ENCODE assay signal across 31 cellular contexts in the genomic region with DNA sequence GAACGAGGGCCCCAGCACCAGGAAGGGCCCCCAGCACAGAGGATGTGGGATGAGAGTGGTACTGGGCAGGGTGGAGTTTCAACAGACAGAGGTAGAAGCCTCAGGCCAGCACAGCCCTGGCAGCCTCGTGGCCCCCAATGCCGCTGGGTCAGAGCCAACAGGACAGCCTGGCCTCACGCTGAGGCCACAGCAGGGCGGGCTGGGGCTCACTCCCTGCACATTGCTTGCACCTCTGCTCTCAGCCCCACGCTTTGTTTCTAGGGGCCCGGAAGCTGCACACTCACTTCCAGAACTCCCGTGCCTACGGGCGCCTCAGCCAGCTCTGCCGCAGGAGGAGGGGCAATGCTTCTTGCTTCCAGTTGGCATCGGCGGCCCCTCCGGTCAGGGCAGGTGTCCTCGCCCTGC.
DNase-seq lines count a peak whose midpoint lies in the region; ATAC-seq, FAIRE-seq and TF ChIP-seq lines count a peak whose summit lies in the region.
"Had no signal": no experiment of that assay in that cellular context is flagged by ENCODE, and none has a peak within 500 bp of the region (broad histone marks: within the 10 kb centered on the region; RNA-seq: fewer than 3 reads in every experiment).

No MANE protein-coding gene starts in this region.

- intact Hi-C loops in right cardiac atrium (cut with DNase I) (loop anchor here in 1 of 4 donors (10.0 kb wide), 1 partner anchor 301 kb away; the partner anchor contains the start of genes HSF2BP and RRP1B), Right ventricle myocardium superior (cut with DNase I) (loop anchor here (5.0 kb wide), 1 partner anchor 52 kb away; no protein-coding TSS in a partner anchor), GM12878 (cut with micrococcal nuclease; ENCODE audit: unreplicated experiment) (no loop called here), upper lobe of right lung (cut with DNase I) (no loop called here), sciatic nerve (cut with DNase I) (no loop called here)

- RAD21 ChIA-PET in GM12878 (lab: Charles Lee; ENCODE audit: unreplicated experiment): interaction anchor here (0.9 to 2.9 kb wide), 3 partner anchors 35 to 292 kb away, joined by 3 to 11 read pairs (median 3); no protein-coding TSS in a partner anchor

- BruUV-seq in GM12878 (replicated peaks; lab: Mats Ljungman, UMichigan): no TSS peak

- H2AFZ ChIP-seq in GM12878 (ENCODE audit: control insufficient read depth, low read depth, low read length) (peak overlapping the region; percentile 34; the same call in 1 of the 2 replicates), mesenchymal stem cell (ENCODE audit: low read depth, low read length) (no peak overlapping the region)
- H2AFZ ChIP-seq: GM23248, hepatocyte had no signal

- H3K4me3 ChIP-seq in right cardiac atrium (ENCODE audit: low read length) (no peak overlapping the region), GM12878 (peak overlapping the region; percentile 62), upper lobe of right lung (no peak overlapping the region), mesenchymal stem cell (ENCODE audit: insufficient read depth in 1 of 2, low read depth in 1 of 2, low read length in 2 of 2) (no peak overlapping the region)
- H3K4me3 ChIP-seq: GM23248, hepatocyte, left ventricle myocardium inferior, pancreas, testis had no signal

- no peaks in the 10 kb centered on the region for H3K27me3 ChIP-seq in right cardiac atrium (ENCODE audit: control insufficient read depth, insufficient read depth)
- H3K27me3 ChIP-seq in GM12878 (replicated peaks in 1 of 2; ENCODE audit: control insufficient read depth in 2 of 2, insufficient read depth in 2 of 2, low read length in 1 of 2): no peaks in the 10 kb centered on the region
- H3K27me3 ChIP-seq in upper lobe of right lung: no peaks in the 10 kb centered on the region
- peaks cover 0 to 11% of the 10 kb centered on the region in 2 experiments for H3K27me3 ChIP-seq in mesenchymal stem cell (ENCODE audit: control insufficient read depth in 1 of 2, insufficient read depth in 1 of 2, low read length in 2 of 2)
- H3K27me3 ChIP-seq: hepatocyte, pancreas, testis had no signal

- H2BK120ac ChIP-seq in mesenchymal stem cell (ENCODE audit: low read depth, low read length): no peak overlapping the region

- no peak overlapping the region for H3K23ac ChIP-seq in mesenchymal stem cell (ENCODE audit: low read length in 2 of 2)

- no peak for TF ChIP-seq RAD21 in GM12878 (IDR thresholded peaks at IDR 0.05; ENCODE audit: insufficient read depth, low read depth, low read length)

- peak overlapping the region; percentile 99 for H3K4me2 ChIP-seq in GM12878 (ENCODE audit: control insufficient read depth, insufficient read depth)
- H3K4me2 ChIP-seq in mesenchymal stem cell (ENCODE audit: low read length, poor library complexity, severe bottlenecking): no peak overlapping the region
- H3K4me2 ChIP-seq: hepatocyte had no signal

- WGBS in right cardiac atrium: 90% methylated on average over 15 of the region's 15 CpGs
- WGBS in GM12878 (ENCODE audit: insufficient coverage, insufficient replicate concordance, low lambda C conversion rate, missing lambda C conversion rate): under 1% methylated on average over 15 of the region's 15 CpGs
- WGBS in mesenchymal stem cell: 93% methylated on average over 15 of the region's 15 CpGs

- POLR2A ChIA-PET in GM12878 (lab: Charles Lee): interaction anchor here (0.9 to 1.7 kb wide), 3 partner anchors 15 to 79 kb away, joined by 3 to 6 read pairs (median 5); no protein-coding TSS in a partner anchor

- H3K4me1 ChIP-seq in right cardiac atrium (ENCODE audit: control insufficient read depth, insufficient read depth, low read length): no peaks in the 10 kb centered on the region
- peaks cover 45% of the 10 kb centered on the region for H3K4me1 ChIP-seq in GM12878 (ENCODE audit: control insufficient read depth, insufficient read depth, low read length)
- H3K4me1 ChIP-seq in upper lobe of right lung: peaks cover 3% of the 10 kb centered on the region
- H3K4me1 ChIP-seq in mesenchymal stem cell (ENCODE audit: control insufficient read depth, insufficient read depth, low read depth, low read length): no peaks in the 10 kb centered on the region
- H3K4me1 ChIP-seq: pancreas, testis had no signal

- H3K9ac ChIP-seq in GM12878 (ENCODE audit: control insufficient read depth, insufficient read depth, low read length) (peak overlapping the region; percentile 100), mesenchymal stem cell (ENCODE audit: low read length) (no peak overlapping the region)
- H3K9ac ChIP-seq: GM23248 had no signal

- H3K9me3 ChIP-seq in right cardiac atrium (ENCODE audit: control insufficient read depth, low read length) (no peaks in the 10 kb centered on the region), GM12878 (replicated peaks; ENCODE audit: control insufficient read depth, insufficient read depth, low read length) (no peaks in the 10 kb centered on the region; the same call in 2 of the 3 replicates), upper lobe of right lung (no peaks in the 10 kb centered on the region), mesenchymal stem cell (ENCODE audit: control insufficient read depth, low read length) (no peaks in the 10 kb centered on the region)
- H3K9me3 ChIP-seq: Caco-2, left ventricle myocardium inferior, pancreas, testis had no signal

- no peak overlapping the region for H2BK12ac ChIP-seq in mesenchymal stem cell (ENCODE audit: low read length in 2 of 2)

- CTCF ChIA-PET in GM12878 (lab: Yijun Ruan, JAX): interaction anchor here (1.2 to 2.5 kb wide), 3 partner anchors 11 to 291 kb away, joined by 3 to 9 read pairs (median 5); no protein-coding TSS in a partner anchor

- H4K8ac ChIP-seq in mesenchymal stem cell (ENCODE audit: low read length): no peak overlapping the region

- no peak overlapping the region for H4K91ac ChIP-seq in mesenchymal stem cell (ENCODE audit: low read length)

- no peaks in the 10 kb centered on the region for H3K79me1 ChIP-seq in mesenchymal stem cell (replicated peaks; ENCODE audit: low read length, poor library complexity, severe bottlenecking)

- TF ChIP-seq CTCF in GM12878 (IDR thresholded peaks at IDR 0.05 in 2 of 3, conservative IDR thresholded peaks at IDR 0.05 in 1 of 3; ENCODE audit: control insufficient read depth in 2 of 3, extremely low read depth in 1 of 3, insufficient read depth in 1 of 3, low read depth in 3 of 3, low read length in 3 of 3): no peak
- TF ChIP-seq CTCF in upper lobe of right lung (IDR thresholded peaks at IDR 0.05): no peak

- H3K36me3 ChIP-seq in GM12878 (ENCODE audit: control insufficient read depth in 2 of 2, insufficient read depth in 2 of 2, low read length in 1 of 2) (no peaks in the 10 kb centered on the region), upper lobe of right lung (no peaks in the 10 kb centered on the region), mesenchymal stem cell (ENCODE audit: control insufficient read depth in 1 of 2, insufficient read depth in 2 of 2, low read depth in 1 of 2, low read length in 2 of 2) (no peaks in the 10 kb centered on the region)
- H3K36me3 ChIP-seq: left ventricle myocardium inferior, pancreas had no signal

- H3K14ac ChIP-seq in mesenchymal stem cell (ENCODE audit: low read length in 2 of 2): no peak overlapping the region

- TF ChIP-seq EP300 in GM12878 (IDR thresholded peaks at IDR 0.05; ENCODE audit: borderline replicate concordance in 1 of 2, control insufficient read depth in 1 of 2, low read depth in 2 of 2, low read length in 2 of 2): no peak

- SMC1A ChIA-PET in GM12878 (lab: Charles Lee; ENCODE audit: uncharacterized antibody, unreplicated experiment): interaction anchor here (0.6 to 2.1 kb wide), 6 partner anchors 14 to 460 kb away, joined by 3 to 6 read pairs (median 4); no protein-coding TSS in a partner anchor

- no peak for FAIRE-seq in GM12878 (lab: Jason Lieb, UNC)
- FAIRE-seq: colon, pancreas had no signal

- no peak overlapping the region for H2AK5ac ChIP-seq in mesenchymal stem cell (ENCODE audit: low read length, severe bottlenecking)

- H3K79me2 ChIP-seq in GM12878 (ENCODE audit: control insufficient read depth, insufficient read depth, low read length): peaks cover 12% of the 10 kb centered on the region
- H3K79me2 ChIP-seq: hepatocyte had no signal

- no peak overlapping the region for H3K18ac ChIP-seq in mesenchymal stem cell (ENCODE audit: low read depth in 1 of 2, low read length in 2 of 2)

- DNase-seq in right cardiac atrium: peak; percentile 11 to 46 (median 45)
- DNase-seq in Right ventricle myocardium superior: no peak
- peak in 2 of 3 experiments; percentile 73 to 82 for DNase-seq in NCI-H1417 (lab: John Stamatoyannopoulos, UW)
- DNase-seq in GM12878 (ENCODE audit: low read depth, low spot score): no peak
- no peak for DNase-seq in upper lobe of right lung
- DNase-seq in sciatic nerve (ENCODE audit: low spot score): no peak
- DNase-seq in mesenchymal stem cell: no peak
- DNase-seq: ACHN; activated CD4-positive, alpha-beta T cell treated with anti-CD3 and anti-CD28 coated beads, Interleukin-2, amount 50 U/mL, for 4 hours; activated effector memory CD4-positive, alpha-beta T cell treated with anti-CD3 and anti-CD28 coated beads, Interleukin-2, amount 50 U/mL, for 16 hours; activated T-cell treated with anti-CD3 and anti-CD28 coated beads for 4 hours; amniotic stem cell; C1 segment of cervical spinal cord; Caco-2; effector CD8-positive, alpha-beta T cell; GM23248; left ventricle myocardium inferior; MV-4-11; NCI-H187; NCI-H2171 treated with DMSO at 0.1 percent for 48 hours; NCI-H526; stimulated activated CD4-positive, alpha-beta T cell treated with anti-CD3 and anti-CD28 coated beads, Interleukin-12 subunit alpha, Interleukin-12 subunit beta, amount 100 ng/mL, for 4 hours; stimulated activated CD4-positive, alpha-beta T cell treated with anti-CD3 and anti-CD28 coated beads, Interleukin-4, amount 100 ng/mL, for 24 hours; stimulated activated naive CD4-positive, alpha-beta T cell treated with Interleukin-2 at 50 U/mL for 16 hours; testis had no signal

- H4K20me1 ChIP-seq in GM12878 (ENCODE audit: control insufficient read depth, insufficient read depth): no peaks in the 10 kb centered on the region

- TF ChIP-seq POLR2A in GM12878 (IDR thresholded peaks at IDR 0.05; ENCODE audit: low read depth, low read length): no peak

- H3K4ac ChIP-seq in mesenchymal stem cell (ENCODE audit: low read depth in 1 of 2, low read length in 2 of 2): no peak overlapping the region

- in situ Hi-C loops in GM12878 (cut with MboI): no loop called here

- no peak overlapping the region for H2BK15ac ChIP-seq in mesenchymal stem cell (ENCODE audit: low read depth, poor library complexity, severe bottlenecking)

- H3K27ac ChIP-seq in right cardiac atrium (ENCODE audit: low read length) (no peak overlapping the region), GM12878 (ENCODE audit: control insufficient read depth, insufficient read depth) (peak overlapping the region; percentile 100), upper lobe of right lung (no peak overlapping the region), mesenchymal stem cell (ENCODE audit: low read length, poor library complexity, severe bottlenecking) (no peak overlapping the region)
- H3K27ac ChIP-seq: GM23248, hepatocyte, left ventricle myocardium inferior, pancreas, testis, VCaP had no signal

- ATAC-seq in right cardiac atrium: no peak
- no peak for ATAC-seq in Right ventricle myocardium superior (ENCODE audit: poor library complexity)
- ATAC-seq in GM12878: peak; percentile 58
- ATAC-seq in upper lobe of right lung: peak; percentile 22
- ATAC-seq in GM18858 (IDR thresholded peaks at IDR 0.05; ENCODE audit: unreplicated experiment): no peak
- no peak for ATAC-seq in sciatic nerve
- ATAC-seq: Right ventricle myocardium inferior had no signal

- no peak overlapping the region for H2BK5ac ChIP-seq in mesenchymal stem cell (ENCODE audit: low read depth, low read length, poor library complexity, severe bottlenecking)

Comparison
In these comparisons a context has a peak if more than half of its experiments do, and no peak if none do; other contexts are left out.
1. DNase-seq: peak in right cardiac atrium (3 of 3) and NCI-H1417 (2 of 3); none in Right ventricle myocardium superior (single experiment), GM12878 (single experiment), upper lobe of right lung (single experiment), sciatic nerve (single experiment) and mesenchymal stem cell (single experiment).
2. ATAC-seq: peak in GM12878 (single experiment) and upper lobe of right lung (single experiment); none in right cardiac atrium (0 of 2), Right ventricle myocardium superior (single experiment), GM18858 (single experiment) and sciatic nerve (single experiment).